In the genomic region with DNA sequence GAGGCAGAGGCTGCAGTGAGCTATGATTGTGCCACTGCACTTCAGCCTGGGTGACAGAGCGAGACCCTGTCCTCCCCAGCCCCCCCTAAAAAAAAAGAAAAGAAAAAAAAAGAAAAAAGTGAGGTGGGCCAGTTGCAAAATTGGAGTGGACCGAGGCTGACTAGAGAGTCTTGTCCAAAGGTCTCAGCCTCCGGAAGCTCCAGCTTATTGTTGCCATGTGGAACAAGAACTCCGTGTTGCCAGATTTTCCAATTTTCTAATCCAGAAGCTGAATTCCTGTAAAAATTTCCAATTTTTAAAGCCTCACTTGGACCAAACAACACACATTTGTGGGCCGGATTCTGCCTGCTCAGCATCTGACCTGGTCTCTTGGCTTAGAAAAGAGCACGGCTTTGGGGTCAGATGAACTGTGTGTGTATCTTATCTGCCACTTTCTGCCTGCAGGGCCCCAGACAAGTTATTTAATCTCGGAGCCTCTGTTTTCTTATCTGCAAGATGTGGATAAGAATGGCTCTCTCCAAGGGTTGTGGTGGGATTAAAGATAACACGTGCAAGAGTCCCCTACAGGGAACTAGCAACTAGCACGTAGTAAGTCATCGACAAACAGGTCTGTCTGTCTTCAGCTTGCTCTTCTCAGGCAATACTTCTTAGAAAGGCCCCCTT, we compare ENCODE assay signal across 1 cellular context.
TF ChIP-seq lines count a peak whose summit lies in the region.

No MANE protein-coding gene starts in this region.

TF ChIP-seq in K562, 482 proteins besides CTCF, POLR2A, EP300 and RAD21 (continued from another document and continues in another):
- TF ChIP-seq, protein P1, sequence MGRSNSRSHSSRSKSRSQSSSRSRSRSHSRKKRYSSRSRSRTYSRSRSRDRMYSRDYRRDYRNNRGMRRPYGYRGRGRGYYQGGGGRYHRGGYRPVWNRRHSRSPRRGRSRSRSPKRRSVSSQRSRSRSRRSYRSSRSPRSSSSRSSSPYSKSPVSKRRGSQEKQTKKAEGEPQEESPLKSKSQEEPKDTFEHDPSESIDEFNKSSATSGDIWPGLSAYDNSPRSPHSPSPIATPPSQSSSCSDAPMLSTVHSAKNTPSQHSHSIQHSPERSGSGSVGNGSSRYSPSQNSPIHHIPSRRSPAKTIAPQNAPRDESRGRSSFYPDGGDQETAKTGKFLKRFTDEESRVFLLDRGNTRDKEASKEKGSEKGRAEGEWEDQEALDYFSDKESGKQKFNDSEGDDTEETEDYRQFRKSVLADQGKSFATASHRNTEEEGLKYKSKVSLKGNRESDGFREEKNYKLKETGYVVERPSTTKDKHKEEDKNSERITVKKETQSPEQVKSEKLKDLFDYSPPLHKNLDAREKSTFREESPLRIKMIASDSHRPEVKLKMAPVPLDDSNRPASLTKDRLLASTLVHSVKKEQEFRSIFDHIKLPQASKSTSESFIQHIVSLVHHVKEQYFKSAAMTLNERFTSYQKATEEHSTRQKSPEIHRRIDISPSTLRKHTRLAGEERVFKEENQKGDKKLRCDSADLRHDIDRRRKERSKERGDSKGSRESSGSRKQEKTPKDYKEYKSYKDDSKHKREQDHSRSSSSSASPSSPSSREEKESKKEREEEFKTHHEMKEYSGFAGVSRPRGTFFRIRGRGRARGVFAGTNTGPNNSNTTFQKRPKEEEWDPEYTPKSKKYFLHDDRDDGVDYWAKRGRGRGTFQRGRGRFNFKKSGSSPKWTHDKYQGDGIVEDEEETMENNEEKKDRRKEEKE (IDR thresholded peaks at IDR 0.05; ENCODE audit: borderline replicate concordance in 1 of 2, control insufficient read depth in 1 of 2, low read depth in 2 of 2, low read length in 1 of 2): no peak
- TF ChIP-seq ZNF76 (CRISPR knock-in tag; IDR thresholded peaks at IDR 0.05; ENCODE audit: borderline replicate concordance) (no peak), CBFA2T3 (IDR thresholded peaks at IDR 0.05) (peak; percentile 83), ILK (tag; IDR thresholded peaks at IDR 0.05; ENCODE audit: borderline replicate concordance, low read depth) (no peak), ZNF407 (IDR thresholded peaks at IDR 0.05; ENCODE audit: low read depth) (no peak), ZKSCAN1 (IDR thresholded peaks at IDR 0.05; ENCODE audit: low read depth, low read length) (no peak), KAT7 (CRISPR knock-in tag; IDR thresholded peaks at IDR 0.05; ENCODE audit: borderline replicate concordance) (no peak), RBFOX2 (IDR thresholded peaks at IDR 0.05; ENCODE audit: low read depth, low read length) (no peak), TOE1 (IDR thresholded peaks at IDR 0.05; ENCODE audit: borderline replicate concordance) (no peak), TOE1 (CRISPR knock-in tag; IDR thresholded peaks at IDR 0.05; ENCODE audit: borderline replicate concordance, low read depth) (no peak), NONO (IDR thresholded peaks at IDR 0.05; ENCODE audit: low read depth in 2 of 2, low read length in 1 of 2) (no peak), NFXL1 (CRISPR knock-in tag; IDR thresholded peaks at IDR 0.05) (no peak), PTRF (tag; IDR thresholded peaks at IDR 0.05) (no peak), DACH1 (IDR thresholded peaks at IDR 0.05; ENCODE audit: partially characterized antibody) (no peak), ARID4B (CRISPR knock-in tag; IDR thresholded peaks at IDR 0.05) (no peak), RBM34 (IDR thresholded peaks at IDR 0.05; ENCODE audit: borderline replicate concordance, insufficient read depth, low read length) (no peak), NBN (IDR thresholded peaks at IDR 0.05; ENCODE audit: low read depth) (no peak), C11orf30 (IDR thresholded peaks at IDR 0.05; ENCODE audit: low read depth) (peak; percentile 64), TBP (optimal IDR thresholded peaks at IDR 0.05; ENCODE audit: low read depth, low read length) (no peak), SP2 (IDR thresholded peaks at IDR 0.05; ENCODE audit: extremely low read depth, low read depth, low read length, poor library complexity, severe bottlenecking) (no peak), HCFC1 (IDR thresholded peaks at IDR 0.05; ENCODE audit: low read depth, low read length) (no peak), FUS (optimal IDR thresholded peaks at IDR 0.05; ENCODE audit: low read depth, low read length) (no peak), MAFG (tag; conservative IDR thresholded peaks at IDR 0.05) (peak; percentile 59), SMAD4 (CRISPR knock-in tag; conservative IDR thresholded peaks at IDR 0.05) (peak; percentile 59; the same call in 1 of the 2 replicates), MEF2A (IDR thresholded peaks at IDR 0.05; ENCODE audit: control insufficient read depth, low read depth, low read length) (no peak), MECOM (CRISPR knock-in tag; IDR thresholded peaks at IDR 0.05) (no peak), JUND (IDR thresholded peaks at IDR 0.05; ENCODE audit: borderline replicate concordance, low read depth, low read length) (no peak), JUND (tag; IDR thresholded peaks at IDR 0.05; ENCODE audit: borderline replicate concordance, low read depth, low read length) (no peak), SIN3A (IDR thresholded peaks at IDR 0.05; ENCODE audit: borderline replicate concordance in 2 of 2, control insufficient read depth in 1 of 2, low read depth in 2 of 2, low read length in 2 of 2) (no peak)
- TF ChIP-seq, protein P2, sequence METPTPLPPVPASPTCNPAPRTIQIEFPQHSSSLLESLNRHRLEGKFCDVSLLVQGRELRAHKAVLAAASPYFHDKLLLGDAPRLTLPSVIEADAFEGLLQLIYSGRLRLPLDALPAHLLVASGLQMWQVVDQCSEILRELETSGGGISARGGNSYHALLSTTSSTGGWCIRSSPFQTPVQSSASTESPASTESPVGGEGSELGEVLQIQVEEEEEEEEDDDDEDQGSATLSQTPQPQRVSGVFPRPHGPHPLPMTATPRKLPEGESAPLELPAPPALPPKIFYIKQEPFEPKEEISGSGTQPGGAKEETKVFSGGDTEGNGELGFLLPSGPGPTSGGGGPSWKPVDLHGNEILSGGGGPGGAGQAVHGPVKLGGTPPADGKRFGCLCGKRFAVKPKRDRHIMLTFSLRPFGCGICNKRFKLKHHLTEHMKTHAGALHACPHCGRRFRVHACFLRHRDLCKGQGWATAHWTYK (CRISPR knock-in tag; IDR thresholded peaks at IDR 0.05): no peak
- TF ChIP-seq, protein P3, sequence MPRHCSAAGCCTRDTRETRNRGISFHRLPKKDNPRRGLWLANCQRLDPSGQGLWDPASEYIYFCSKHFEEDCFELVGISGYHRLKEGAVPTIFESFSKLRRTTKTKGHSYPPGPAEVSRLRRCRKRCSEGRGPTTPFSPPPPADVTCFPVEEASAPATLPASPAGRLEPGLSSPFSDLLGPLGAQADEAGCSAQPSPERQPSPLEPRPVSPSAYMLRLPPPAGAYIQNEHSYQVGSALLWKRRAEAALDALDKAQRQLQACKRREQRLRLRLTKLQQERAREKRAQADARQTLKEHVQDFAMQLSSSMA (CRISPR knock-in tag; IDR thresholded peaks at IDR 0.05): no peak
- TF ChIP-seq, protein P4, sequence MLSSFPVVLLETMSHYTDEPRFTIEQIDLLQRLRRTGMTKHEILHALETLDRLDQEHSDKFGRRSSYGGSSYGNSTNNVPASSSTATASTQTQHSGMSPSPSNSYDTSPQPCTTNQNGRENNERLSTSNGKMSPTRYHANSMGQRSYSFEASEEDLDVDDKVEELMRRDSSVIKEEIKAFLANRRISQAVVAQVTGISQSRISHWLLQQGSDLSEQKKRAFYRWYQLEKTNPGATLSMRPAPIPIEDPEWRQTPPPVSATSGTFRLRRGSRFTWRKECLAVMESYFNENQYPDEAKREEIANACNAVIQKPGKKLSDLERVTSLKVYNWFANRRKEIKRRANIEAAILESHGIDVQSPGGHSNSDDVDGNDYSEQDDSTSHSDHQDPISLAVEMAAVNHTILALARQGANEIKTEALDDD (IDR thresholded peaks at IDR 0.05): 0 out of 2 replicates have a peak, but pooled peaks have one; percentile 34
- TF ChIP-seq, protein P5, sequence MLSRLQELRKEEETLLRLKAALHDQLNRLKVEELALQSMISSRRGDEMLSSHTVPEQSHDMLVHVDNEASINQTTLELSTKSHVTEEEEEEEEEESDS (CRISPR knock-in tag; IDR thresholded peaks at IDR 0.05): no peak
- TF ChIP-seq, protein P6, sequence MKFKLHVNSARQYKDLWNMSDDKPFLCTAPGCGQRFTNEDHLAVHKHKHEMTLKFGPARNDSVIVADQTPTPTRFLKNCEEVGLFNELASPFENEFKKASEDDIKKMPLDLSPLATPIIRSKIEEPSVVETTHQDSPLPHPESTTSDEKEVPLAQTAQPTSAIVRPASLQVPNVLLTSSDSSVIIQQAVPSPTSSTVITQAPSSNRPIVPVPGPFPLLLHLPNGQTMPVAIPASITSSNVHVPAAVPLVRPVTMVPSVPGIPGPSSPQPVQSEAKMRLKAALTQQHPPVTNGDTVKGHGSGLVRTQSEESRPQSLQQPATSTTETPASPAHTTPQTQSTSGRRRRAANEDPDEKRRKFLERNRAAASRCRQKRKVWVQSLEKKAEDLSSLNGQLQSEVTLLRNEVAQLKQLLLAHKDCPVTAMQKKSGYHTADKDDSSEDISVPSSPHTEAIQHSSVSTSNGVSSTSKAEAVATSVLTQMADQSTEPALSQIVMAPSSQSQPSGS (CRISPR knock-in tag; IDR thresholded peaks at IDR 0.05): no peak
- TF ChIP-seq, protein P7, sequence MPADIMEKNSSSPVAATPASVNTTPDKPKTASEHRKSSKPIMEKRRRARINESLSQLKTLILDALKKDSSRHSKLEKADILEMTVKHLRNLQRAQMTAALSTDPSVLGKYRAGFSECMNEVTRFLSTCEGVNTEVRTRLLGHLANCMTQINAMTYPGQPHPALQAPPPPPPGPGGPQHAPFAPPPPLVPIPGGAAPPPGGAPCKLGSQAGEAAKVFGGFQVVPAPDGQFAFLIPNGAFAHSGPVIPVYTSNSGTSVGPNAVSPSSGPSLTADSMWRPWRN (IDR thresholded peaks at IDR 0.05; ENCODE audit: low read depth): 0 out of 2 replicates have a peak, but pooled peaks have one; percentile 49
